1 cellular context compared by ENCODE assay signal in the genomic region with DNA sequence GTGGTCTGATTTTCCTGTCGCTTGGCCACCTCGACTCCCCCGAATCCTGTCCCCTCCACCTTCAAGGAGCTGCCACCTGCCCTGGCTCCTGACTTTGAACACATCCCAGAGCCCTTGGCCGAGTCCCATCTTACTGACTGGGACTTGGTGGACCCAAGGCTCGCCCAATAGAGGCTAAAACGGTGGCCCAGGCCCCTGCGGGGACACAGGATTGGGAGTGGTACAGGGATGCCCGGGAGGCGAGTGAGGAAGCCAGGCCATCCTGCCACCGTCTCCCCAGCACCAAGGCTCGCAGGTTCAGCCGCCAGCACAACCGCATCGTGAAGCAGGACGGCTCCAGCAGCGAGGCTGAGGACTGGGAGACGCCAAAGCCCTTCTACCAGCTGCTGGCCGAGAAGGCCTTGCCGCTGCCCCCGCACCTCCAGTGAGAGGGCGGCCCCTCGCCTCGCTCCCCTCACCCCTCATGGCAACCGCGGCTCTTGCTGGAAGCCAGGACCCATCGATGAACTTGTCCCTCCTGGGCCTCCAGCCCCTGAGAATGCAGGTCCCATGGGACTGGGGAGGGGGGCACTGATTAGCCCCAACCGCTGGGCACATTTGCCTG.
TF ChIP-seq lines count a peak whose summit lies in the region.

No MANE protein-coding gene starts in this region.

TF ChIP-seq in IMR-90, 13 proteins besides CTCF, POLR2A, EP300 and RAD21:
- no peak for TF ChIP-seq MAZ (IDR thresholded peaks at IDR 0.05; ENCODE audit: borderline replicate concordance, low read depth, low read length)
- no peak for TF ChIP-seq NFE2L2 (IDR thresholded peaks at IDR 0.05; ENCODE audit: low read depth, low read length)
- TF ChIP-seq, protein P1, sequence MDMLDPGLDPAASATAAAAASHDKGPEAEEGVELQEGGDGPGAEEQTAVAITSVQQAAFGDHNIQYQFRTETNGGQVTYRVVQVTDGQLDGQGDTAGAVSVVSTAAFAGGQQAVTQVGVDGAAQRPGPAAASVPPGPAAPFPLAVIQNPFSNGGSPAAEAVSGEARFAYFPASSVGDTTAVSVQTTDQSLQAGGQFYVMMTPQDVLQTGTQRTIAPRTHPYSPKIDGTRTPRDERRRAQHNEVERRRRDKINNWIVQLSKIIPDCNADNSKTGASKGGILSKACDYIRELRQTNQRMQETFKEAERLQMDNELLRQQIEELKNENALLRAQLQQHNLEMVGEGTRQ (IDR thresholded peaks at IDR 0.05; ENCODE audit: low read depth, low read length) = no peak
- no peak for TF ChIP-seq RFX5 (IDR thresholded peaks at IDR 0.05; ENCODE audit: low read depth, low read length)
- no peak for TF ChIP-seq SMC3 (IDR thresholded peaks at IDR 0.05; ENCODE audit: low read depth, low read length)
- no peak for TF ChIP-seq MXI1 (IDR thresholded peaks at IDR 0.05; ENCODE audit: borderline replicate concordance, low read depth, low read length)
- TF ChIP-seq, protein P2, sequence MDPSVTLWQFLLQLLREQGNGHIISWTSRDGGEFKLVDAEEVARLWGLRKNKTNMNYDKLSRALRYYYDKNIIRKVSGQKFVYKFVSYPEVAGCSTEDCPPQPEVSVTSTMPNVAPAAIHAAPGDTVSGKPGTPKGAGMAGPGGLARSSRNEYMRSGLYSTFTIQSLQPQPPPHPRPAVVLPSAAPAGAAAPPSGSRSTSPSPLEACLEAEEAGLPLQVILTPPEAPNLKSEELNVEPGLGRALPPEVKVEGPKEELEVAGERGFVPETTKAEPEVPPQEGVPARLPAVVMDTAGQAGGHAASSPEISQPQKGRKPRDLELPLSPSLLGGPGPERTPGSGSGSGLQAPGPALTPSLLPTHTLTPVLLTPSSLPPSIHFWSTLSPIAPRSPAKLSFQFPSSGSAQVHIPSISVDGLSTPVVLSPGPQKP (IDR thresholded peaks at IDR 0.05; ENCODE audit: borderline replicate concordance, low read depth, low read length) = no peak
- no peak for TF ChIP-seq MAFK (IDR thresholded peaks at IDR 0.05; ENCODE audit: low read depth, low read length)
- no peak for TF ChIP-seq FOS (IDR thresholded peaks at IDR 0.05; ENCODE audit: low read depth, low read length)
- no peak for TF ChIP-seq RCOR1 (IDR thresholded peaks at IDR 0.05; ENCODE audit: insufficient replicate concordance, low read length)
- TF ChIP-seq CEBPB (IDR thresholded peaks at IDR 0.05; ENCODE audit: low read depth, low read length) = no peak
- TF ChIP-seq CHD1 (IDR thresholded peaks at IDR 0.05; ENCODE audit: low read depth, low read length) = no peak
- TF ChIP-seq BHLHE40 (IDR thresholded peaks at IDR 0.05; ENCODE audit: low read depth, low read length) = no peak
